In genomic region chr2:225207471-225207870, GRCh38 we compare ENCODE assay signal across 22 cellular contexts.
"Had no signal": no experiment of that assay in that cellular context is flagged by ENCODE, and none has a peak within 500 bp of the region (broad histone marks: within the 10 kb centered on the region; RNA-seq: fewer than 3 reads in every experiment).

No MANE protein-coding gene starts in this region.

- H3K36me3 Mint-ChIP-seq: mesothelial cell of epicardium, neural progenitor cell had no signal

- H3K9me3 Mint-ChIP-seq: neural progenitor cell had no signal

- H3K27me3 Mint-ChIP-seq: stimulated activated memory B cell treated with anti-CD40 and anti-IgM and Interleukin-4, amounts not matched to agents 10 μg/mL and 1 μg/mL and 100 μg/mL, for 72 hours had no signal

- DNase-seq: effector CD4-positive, alpha-beta T cell; foreskin keratinocyte; heart right ventricle; hippocampal formation; left cardiac atrium; left lung; mesenchymal stem cell; mucosa of descending colon; naive B cell; right cardiac atrium; spleen; stimulated activated CD4-positive, alpha-beta T cell treated with anti-CD3 and anti-CD28 coated beads, Interleukin-4, amount 100 ng/mL, for 4 hours; stimulated activated naive CD8-positive, alpha-beta T cell treated with anti-CD3 and anti-CD28 coated beads, Interleukin-15, Interleukin-2, amounts not matched to agents 100 U/mL and 50 U/mL, for 24 hours; substantia nigra; upper lobe of right lung; uterus had no signal

- ATAC-seq: esophagus mucosa; foreskin keratinocyte; gastroesophageal sphincter; heart right ventricle; left cardiac atrium; left lung; mucosa of descending colon; natural killer cell treated with Interleukin-12 subunit alpha and Interleukin-12 subunit beta and Interleukin-15 and Interleukin-18, amount 100 ng/mL, for 72 hours; right cardiac atrium; stimulated activated memory B cell treated with anti-CD40 and anti-IgM and Interleukin-4, amounts not matched to agents 10 μg/mL and 1 μg/mL and 100 μg/mL, for 72 hours; stimulated activated naive CD8-positive, alpha-beta T cell treated with anti-CD3 and anti-CD28 coated beads, Interleukin-15, Interleukin-2, amounts not matched to agents 100 U/mL and 50 U/mL, for 24 hours; upper lobe of right lung had no signal

- H3K4me3 Mint-ChIP-seq: mesothelial cell of epicardium; naive B cell; natural killer cell treated with Interleukin-12 subunit alpha and Interleukin-12 subunit beta and Interleukin-15 and Interleukin-18, amount 100 ng/mL, for 72 hours; neural progenitor cell; stimulated activated memory B cell treated with anti-CD40 and anti-IgM and Interleukin-4, amounts not matched to agents 10 μg/mL and 1 μg/mL and 100 μg/mL, for 72 hours had no signal

- H3K27ac Mint-ChIP-seq: mesothelial cell of epicardium; naive B cell; natural killer cell treated with Interleukin-12 subunit alpha and Interleukin-12 subunit beta and Interleukin-15 and Interleukin-18, amount 100 ng/mL, for 72 hours; neural progenitor cell; stimulated activated memory B cell treated with anti-CD40 and anti-IgM and Interleukin-4, amounts not matched to agents 10 μg/mL and 1 μg/mL and 100 μg/mL, for 72 hours had no signal

- H3K4me1 Mint-ChIP-seq: mesothelial cell of epicardium; naive B cell; neural progenitor cell; stimulated activated memory B cell treated with anti-CD40 and anti-IgM and Interleukin-4, amounts not matched to agents 10 μg/mL and 1 μg/mL and 100 μg/mL, for 72 hours had no signal
